Comparison of ENCODE assay signal across 8 cellular contexts in the genomic region with DNA sequence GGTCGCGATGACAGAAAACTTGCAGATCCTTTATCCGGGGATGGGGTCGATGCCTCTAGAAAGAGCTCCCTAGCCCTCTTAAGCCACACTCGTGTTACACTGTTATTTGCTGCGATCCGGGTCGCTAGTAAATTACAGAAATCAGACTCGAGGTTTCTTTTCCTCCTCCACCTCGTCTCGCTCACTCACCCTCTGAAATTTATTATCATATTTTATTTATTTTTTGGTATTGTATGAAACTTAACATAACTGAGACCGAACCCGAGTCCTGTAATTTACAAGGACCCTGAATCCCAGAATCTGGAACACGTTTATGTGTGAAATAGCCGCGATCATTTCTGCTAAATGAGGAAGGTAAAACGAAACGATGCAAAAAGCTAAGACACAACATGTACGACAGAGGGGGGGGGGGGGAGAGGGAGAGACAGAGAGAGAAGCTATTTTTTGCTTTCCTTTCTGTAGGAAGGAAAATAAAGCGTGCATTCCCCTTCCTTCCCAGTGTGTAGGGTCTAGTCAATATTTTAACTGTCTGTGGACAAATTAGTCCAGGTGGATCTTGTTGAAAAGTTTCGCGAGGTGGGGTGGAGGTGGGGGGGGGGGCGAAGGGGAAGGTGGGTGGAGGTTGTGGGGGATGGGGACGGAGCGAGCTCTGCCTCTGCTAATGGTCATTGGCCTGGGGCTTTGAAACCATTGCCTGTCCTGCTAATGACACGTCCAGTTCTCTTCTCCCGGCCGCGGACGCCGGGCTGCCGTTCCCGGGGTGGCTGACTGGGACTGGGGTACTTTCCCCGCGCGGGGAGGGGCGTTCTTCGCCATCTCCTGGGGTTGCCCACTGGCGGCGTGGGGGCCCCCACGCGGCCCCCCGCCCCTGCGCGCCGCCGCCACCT. TPM values are rescaled to one million over a fixed set of nuclear protein-coding genes. Genes with fewer than 3 reads are reported as not detected.
DNase-seq lines count a peak whose midpoint lies in the region; ATAC-seq and TF ChIP-seq lines count a peak whose summit lies in the region.

No MANE protein-coding gene starts in this region.

- TF ChIP-seq CTCF in glutamatergic neuron (IDR thresholded peaks at IDR 0.05; ENCODE audit: partially characterized antibody, unreplicated experiment) (no peak), neutrophil (IDR thresholded peaks at IDR 0.05) (no peak), type B pancreatic cell (conservative IDR thresholded peaks at IDR 0.05) (no peak)

- peaks cover 10% of the 10 kb centered on the region for H3K4me1 ChIP-seq in SJSA1 (replicated peaks)
- peaks cover 16 to 20% of the 10 kb centered on the region in 2 experiments for H3K4me1 ChIP-seq in neutrophil (ENCODE audit: control insufficient read depth in 1 of 2, insufficient read depth in 1 of 2, low read depth in 1 of 2, low read length in 1 of 2)

- H3K4me3 ChIP-seq in H7 (ENCODE audit: insufficient read depth, low read depth, low read length), result peak overlapping the region; percentile 92
- peak overlapping the region; percentile 72 for H3K4me3 ChIP-seq in SJSA1
- peak overlapping the region; percentile 83 to 94 for H3K4me3 ChIP-seq in neutrophil (ENCODE audit: low read depth in 1 of 2, low read length in 1 of 2)

- H3K36me3 Mint-ChIP-seq in glutamatergic neuron (ENCODE audit: unreplicated experiment) (no peaks in the 10 kb centered on the region), type B pancreatic cell (peaks cover 7% of the 10 kb centered on the region)

- no peak for ATAC-seq in GM21619 (IDR thresholded peaks at IDR 0.05; ENCODE audit: unreplicated experiment)

- H3K27ac Mint-ChIP-seq in glutamatergic neuron (ENCODE audit: unreplicated experiment) (peak overlapping the region; percentile 82), type B pancreatic cell (peak overlapping the region; percentile 91)

- H3K9me3 Mint-ChIP-seq in glutamatergic neuron (ENCODE audit: unreplicated experiment) (peaks cover 15% of the 10 kb centered on the region), type B pancreatic cell (no peaks in the 10 kb centered on the region)

- DNase-seq in AG20443 (ENCODE audit: low spot score) (peak; percentile 51), H7 (peak; percentile 58), SJSA1 (ENCODE audit: low read depth in 1 of 2, low spot score in 2 of 2) (peak; percentile 35 to 59), glutamatergic neuron (peak; percentile 72), type B pancreatic cell (ENCODE audit: extremely low spot score, unreplicated experiment) (peak; percentile 74)
- DNase-seq in activated naive CD4-positive, alpha-beta T cell treated with anti-CD3 and anti-CD28 coated beads, Interleukin-2, amount 50 U/mL, for 16 hours, result peak; percentile 59

- H3K4me1 Mint-ChIP-seq in glutamatergic neuron (ENCODE audit: low read depth, unreplicated experiment) (peaks cover 8% of the 10 kb centered on the region), type B pancreatic cell (ENCODE audit: unreplicated experiment) (peaks cover 11% of the 10 kb centered on the region)

- H3K27ac ChIP-seq in SJSA1 (peak overlapping the region; percentile 42; the same call in 1 of the 2 replicates), neutrophil (peak overlapping the region; percentile 95)

- H3K36me3 ChIP-seq in H7 (replicated peaks; ENCODE audit: control insufficient read depth, insufficient read depth, low read length) (no peaks in the 10 kb centered on the region; the same call in 1 of the 2 replicates), SJSA1 (peaks cover 15% of the 10 kb centered on the region), neutrophil (no peaks in the 10 kb centered on the region)

- H3K27me3 Mint-ChIP-seq in glutamatergic neuron (ENCODE audit: unreplicated experiment) (peaks cover 12% of the 10 kb centered on the region), type B pancreatic cell (no peaks in the 10 kb centered on the region)

- H3K9me3 ChIP-seq in SJSA1 (replicated peaks), result no peaks in the 10 kb centered on the region
- H3K9me3 ChIP-seq in neutrophil, result no peaks in the 10 kb centered on the region

- H3K27me3 ChIP-seq in H7 (ENCODE audit: control insufficient read depth, insufficient read depth, low read length) (peaks cover 10% of the 10 kb centered on the region), SJSA1 (replicated peaks) (no peaks in the 10 kb centered on the region), neutrophil (peaks cover 10% of the 10 kb centered on the region)

- H3K4me3 Mint-ChIP-seq in glutamatergic neuron (ENCODE audit: unreplicated experiment) (peak overlapping the region; percentile 95), type B pancreatic cell (peak overlapping the region; percentile 97)

RNA-seq across cellular contexts. Expression of gene BBX, which starts 1.7 kb away (rescaled TPM):
- total RNA-seq in H7 (2014; rRNA removed; shearing (Covaris generic)), result 22.2 and 38.4 TPM in 2 replicates
- 34.2 and 42.0 TPM in 2 replicates for total RNA-seq in SJSA1 (2014; rRNA removed; shearing (Covaris generic))
- total RNA-seq in glutamatergic neuron (ENCODE audit: unreplicated experiment) (71.0 TPM), type B pancreatic cell (ENCODE audit: low replicate concordance) (41.2 and 52.8 TPM in 2 replicates)
